8 cellular contexts compared by ENCODE assay signal in genomic region chr12:70590051-70590450, GRCh38. TPM values are rescaled to one million over a fixed set of nuclear protein-coding genes. Genes with fewer than 3 reads are reported as not detected.
DNase-seq lines count a peak whose midpoint lies in the region; ATAC-seq and TF ChIP-seq lines count a peak whose summit lies in the region.

No MANE protein-coding gene starts in this region.

- no peak overlapping the region for H3K4me3 Mint-ChIP-seq in activated naive CD8-positive, alpha-beta T cell treated with anti-CD3 and anti-CD28 coated beads for 36 hours

- DNase-seq in EL (peak; percentile 76), KG1 (lab: John Stamatoyannopoulos, UW) (peak; percentile 48), SHP77 treated with DMSO at 0.1 percent for 48 hours (lab: John Stamatoyannopoulos, UW) (peak; percentile 22), heart right ventricle (peak; percentile 70 to 74), pulmonary artery endothelial cell (ENCODE audit: low read depth, low spot score) (peak; percentile 57)
- DNase-seq in activated naive CD8-positive, alpha-beta T cell treated with anti-CD3 and anti-CD28 coated beads for 36 hours, result peak; percentile 44

- no peaks in the 10 kb centered on the region for H3K4me1 Mint-ChIP-seq in activated naive CD8-positive, alpha-beta T cell treated with anti-CD3 and anti-CD28 coated beads for 36 hours

- H3K4me3 ChIP-seq in heart right ventricle, result no peak overlapping the region

- H3K27me3 ChIP-seq in heart right ventricle, result no peaks in the 10 kb centered on the region

- ATAC-seq in GM21723 (IDR thresholded peaks at IDR 0.05; ENCODE audit: unreplicated experiment) (peak; percentile 91), heart right ventricle (peak in 6 of 8 donors; percentile 85 to 92 (median 88)), HG03139 (IDR thresholded peaks at IDR 0.05; ENCODE audit: unreplicated experiment) (no peak)

- no peak overlapping the region for H3K27ac ChIP-seq in heart right ventricle

- peak; percentile 65 to 93 (median 88) for TF ChIP-seq CTCF in heart right ventricle (IDR thresholded peaks at IDR 0.05)

- H3K4me1 ChIP-seq in heart right ventricle, result peaks cover 0 to 42% (median 0%) of the 10 kb centered on the region in 9 donors

- H3K9me3 ChIP-seq in heart right ventricle, result peaks cover 0 to 2% (median 0%) of the 10 kb centered on the region in 11 donors

- H3K27me3 Mint-ChIP-seq in activated naive CD8-positive, alpha-beta T cell treated with anti-CD3 and anti-CD28 coated beads for 36 hours, result peaks cover 42% of the 10 kb centered on the region

- peaks cover 2% of the 10 kb centered on the region for H3K36me3 Mint-ChIP-seq in activated naive CD8-positive, alpha-beta T cell treated with anti-CD3 and anti-CD28 coated beads for 36 hours

- H3K9me3 Mint-ChIP-seq in activated naive CD8-positive, alpha-beta T cell treated with anti-CD3 and anti-CD28 coated beads for 36 hours, result peaks cover 2% of the 10 kb centered on the region

- peaks cover 0 to 91% (median 10%) of the 10 kb centered on the region in 9 donors for H3K36me3 ChIP-seq in heart right ventricle

- WGBS in heart right ventricle, 2 donors, result 31% methylated on average over 6 of the region's 6 CpGs

- intact Hi-C loops in heart right ventricle (cut with DNase I), result loop anchor here in 9 of 10 donors (1.0 to 10.0 kb wide), 8 partner anchors 55 to 132 kb away; no protein-coding TSS in a partner anchor

- H3K27ac Mint-ChIP-seq in activated naive CD8-positive, alpha-beta T cell treated with anti-CD3 and anti-CD28 coated beads for 36 hours, result no peak overlapping the region

RNA-seq across cellular contexts. Expression of gene PTPRB, which starts 47.2 kb away (rescaled TPM):
- not detected for total RNA-seq in activated naive CD8-positive, alpha-beta T cell treated with anti-CD3 and anti-CD28 coated beads for 36 hours
- total RNA-seq in heart right ventricle (10 to 100 TPM; 27.0 to 49.0 (median 40.7) TPM), pulmonary artery endothelial cell (98.7 and 173 TPM in 2 replicates)
- polyA plus RNA-seq in heart right ventricle, result 10 to 100 TPM; 13.6 to 27.1 TPM

Comparison
In these comparisons a context has a peak if more than half of its experiments do, and no peak if none do; other contexts are left out.
1. DNase-seq: peak in every context shown above with its lines; median percentile 76 in EL; 72 in heart right ventricle; 57 in pulmonary artery endothelial cell; 48 in KG1; 44 in activated naive CD8-positive, alpha-beta T cell treated with anti-CD3 and anti-CD28 coated beads for 36 hours; 22 in SHP77 treated with DMSO at 0.1 percent for 48 hours.
2. RNA of gene PTPRB, which starts 47.2 kb away (total RNA-seq): 98.7 to 173 TPM in pulmonary artery endothelial cell and 27.0 to 49.0 TPM in heart right ventricle; not detected in activated naive CD8-positive, alpha-beta T cell treated with anti-CD3 and anti-CD28 coated beads for 36 hours; every median in the first group is over 10 times any median in the second.